In genomic region chr1:246034630-246035029, GRCh38 we compare ENCODE assay signal across 28 cellular contexts.
"Had no signal": no experiment of that assay in that cellular context is flagged by ENCODE, and none has a peak within 500 bp of the region (broad histone marks: within the 10 kb centered on the region; RNA-seq: fewer than 3 reads in every experiment).

No MANE protein-coding gene starts in this region.

- H3K4me3 ChIP-seq: body of pancreas, SJSA1 had no signal

- H3K9me3 ChIP-seq: body of pancreas, breast epithelium, SJSA1 had no signal

- ATAC-seq: activated CD8-positive, alpha-beta T cell treated with anti-CD3 and anti-CD28 coated beads for 36 hours; body of pancreas; Panc1 had no signal

- H3K4me3 Mint-ChIP-seq: activated CD8-positive, alpha-beta T cell treated with anti-CD3 and anti-CD28 coated beads for 36 hours; activated naive CD4-positive, alpha-beta T cell treated with anti-CD3 and anti-CD28 coated beads, Interleukin-2, amount 50 U/mL, for 24 hours; activated naive CD8-positive, alpha-beta T cell treated with anti-CD3 and anti-CD28 coated beads, Interleukin-2, amount 10 ng/mL, durations not matched to agents 7 days and 5 days had no signal

- H3K36me3 ChIP-seq: breast epithelium, SJSA1, WERI-Rb-1 had no signal

- DNase-seq: activated CD4-positive, alpha-beta T cell treated with anti-CD3 and anti-CD28 coated beads for 1 hour; activated CD4-positive, alpha-beta T cell treated with anti-CD3 and anti-CD28 coated beads for 48 hours; activated CD4-positive, alpha-beta T cell treated with anti-CD3 and anti-CD28 coated beads, Interleukin-2, amount 50 U/mL, for 4 hours; activated CD4-positive, CD25-positive, alpha-beta regulatory T cell; activated CD8-positive, alpha-beta T cell treated with anti-CD3 and anti-CD28 coated beads for 36 hours; activated gamma-delta T cell; activated naive CD4-positive, alpha-beta T cell treated with Interleukin-2 at 50 U/mL for 16 hours; activated naive CD8-positive, alpha-beta T cell treated with anti-CD3 and anti-CD28 coated beads, Interleukin-2, amount 10 ng/mL, durations not matched to agents 7 days and 5 days; activated T-cell treated with anti-CD3 and anti-CD28 coated beads, Interleukin-2, amount 50 U/mL, for 1 hour; body of pancreas; Karpas-422; KBM-7; MM.1S; NCI-H1092 treated with DMSO at 0.1 percent for 48 hours; NCI-H1930; NCI-H345; NCI-H524 treated with DMSO at 0.1 percent for 48 hours; SHP77; SW 1271; T-helper 1 cell; T-helper 2 cell; T-helper 9 cell; WERI-Rb-1 had no signal

- H3K27ac Mint-ChIP-seq: activated CD8-positive, alpha-beta T cell treated with anti-CD3 and anti-CD28 coated beads for 36 hours; activated naive CD4-positive, alpha-beta T cell treated with anti-CD3 and anti-CD28 coated beads, Interleukin-2, amount 50 U/mL, for 24 hours; activated naive CD8-positive, alpha-beta T cell treated with anti-CD3 and anti-CD28 coated beads, Interleukin-2, amount 10 ng/mL, durations not matched to agents 7 days and 5 days; activated T-helper 2 cell treated with anti-CD3 and anti-CD28 coated beads, Interferon-gamma antibody, Interleukin-2, Interleukin-4, amounts not matched to agents 10 μg/mL and 5 μg/mL and 100 μg/mL, durations not matched to agents 14 hours and 24 hours and 36 hours had no signal

- H3K27me3 Mint-ChIP-seq: activated CD8-positive, alpha-beta T cell treated with anti-CD3 and anti-CD28 coated beads for 36 hours; activated naive CD4-positive, alpha-beta T cell treated with anti-CD3 and anti-CD28 coated beads, Interleukin-2, amount 50 U/mL, for 24 hours; activated naive CD8-positive, alpha-beta T cell treated with anti-CD3 and anti-CD28 coated beads, Interleukin-2, amount 10 ng/mL, durations not matched to agents 7 days and 5 days had no signal

- H3K27ac ChIP-seq: body of pancreas, breast epithelium, SJSA1, WERI-Rb-1 had no signal

- H3K36me3 Mint-ChIP-seq: activated naive CD8-positive, alpha-beta T cell treated with anti-CD3 and anti-CD28 coated beads, Interleukin-2, amount 10 ng/mL, durations not matched to agents 7 days and 5 days had no signal

- H3K27me3 ChIP-seq: body of pancreas, breast epithelium, SJSA1 had no signal

- H3K9me3 Mint-ChIP-seq: activated naive CD4-positive, alpha-beta T cell treated with anti-CD3 and anti-CD28 coated beads, Interleukin-2, amount 50 U/mL, for 24 hours; activated naive CD8-positive, alpha-beta T cell treated with anti-CD3 and anti-CD28 coated beads, Interleukin-2, amount 10 ng/mL, durations not matched to agents 7 days and 5 days; activated T-helper 2 cell treated with anti-CD3 and anti-CD28 coated beads, Interferon-gamma antibody, Interleukin-2, Interleukin-4, amounts not matched to agents 10 μg/mL and 5 μg/mL and 100 μg/mL, durations not matched to agents 14 hours and 24 hours and 36 hours had no signal

- H3K4me1 Mint-ChIP-seq: activated naive CD4-positive, alpha-beta T cell treated with anti-CD3 and anti-CD28 coated beads, Interleukin-2, amount 50 U/mL, for 24 hours; activated naive CD8-positive, alpha-beta T cell treated with anti-CD3 and anti-CD28 coated beads, Interleukin-2, amount 10 ng/mL, durations not matched to agents 7 days and 5 days had no signal

- H3K4me1 ChIP-seq: breast epithelium, SJSA1 had no signal
